Comparison of ENCODE assay signal across 12 cellular contexts in the genomic region with DNA sequence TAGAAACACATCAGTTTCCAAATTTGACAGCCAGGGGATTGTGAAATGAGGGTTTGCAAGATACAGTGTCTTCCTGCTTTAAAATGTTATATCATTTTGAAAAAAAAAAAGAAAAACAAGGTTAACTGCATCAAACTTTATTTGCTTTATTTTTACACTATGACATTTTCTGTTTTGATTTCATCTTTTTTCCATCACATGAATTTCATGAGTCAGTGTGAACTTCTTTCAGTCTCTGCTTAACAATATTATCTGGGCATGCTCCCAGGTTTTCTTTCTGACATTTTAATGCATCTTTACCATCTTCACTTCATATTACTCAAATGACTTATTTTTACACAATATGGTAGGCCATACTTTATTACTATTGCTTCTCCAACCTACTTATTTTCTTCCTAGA. TPM values are rescaled to one million over a fixed set of nuclear protein-coding genes. Genes with fewer than 3 reads are reported as not detected.
A peak's percentile ranks its signal among the peaks of the same experiment; 100 is the strongest.
DNase-seq lines count a peak whose midpoint lies in the region; ATAC-seq, FAIRE-seq and TF ChIP-seq lines count a peak whose summit lies in the region.
"Had no signal": no experiment of that assay in that cellular context is flagged by ENCODE, and none has a peak within 500 bp of the region (broad histone marks: within the 10 kb centered on the region; RNA-seq: fewer than 3 reads in every experiment).

No MANE protein-coding gene starts in this region.

- CTCF ChIA-PET in K562 (lab: Yijun Ruan, JAX; ENCODE audit: low intra/inter-chr PET ratio), result interaction anchor here (0.6 to 0.7 kb wide), 2 partner anchors 30 to 628 kb away, joined by 3 read pairs; no protein-coding TSS in a partner anchor

- intact Hi-C loops in K562 (cut with micrococcal nuclease), result no loop called here
- intact Hi-C loops in left lung (cut with DNase I), result no loop called here

- TF ChIP-seq EP300 in K562 (IDR thresholded peaks at IDR 0.05; ENCODE audit: low read length), result no peak
- TF ChIP-seq EP300 in gastroesophageal sphincter (IDR thresholded peaks at IDR 0.05), result no peak

- peak overlapping the region; percentile 93 for H3K4me3 ChIP-seq in ACC112 (ENCODE audit: low read depth, low read length)
- no peak overlapping the region for H3K4me3 ChIP-seq in GM23248
- no peak overlapping the region for H3K4me3 ChIP-seq in K562
- peak overlapping the region in 1 of 2 donors; percentile 90 for H3K4me3 ChIP-seq in left lung
- H3K4me3 ChIP-seq in gastroesophageal sphincter, result peak overlapping the region in 1 of 2 donors; percentile 86

- peaks cover 62% of the 10 kb centered on the region for H3K79me2 ChIP-seq in ACC112 (ENCODE audit: control insufficient read depth, insufficient read depth, low read length, unreplicated experiment)
- peaks cover 12% of the 10 kb centered on the region; the same call in 1 of the 2 replicates for H3K79me2 ChIP-seq in GM23248 (ENCODE audit: insufficient read depth)
- H3K79me2 ChIP-seq in K562 (ENCODE audit: control insufficient read depth, insufficient read depth, low read length), result peaks cover 31% of the 10 kb centered on the region

- no peak for TF ChIP-seq CTCF in K562 (IDR thresholded peaks at IDR 0.05 in 2 of 3, conservative IDR thresholded peaks at IDR 0.05 in 1 of 3; ENCODE audit: insufficient read depth in 2 of 3, low read depth in 1 of 3, low read length in 3 of 3)
- no peak for TF ChIP-seq CTCF in left lung (IDR thresholded peaks at IDR 0.05)
- TF ChIP-seq CTCF in gastroesophageal sphincter (IDR thresholded peaks at IDR 0.05), result no peak

- H3K4me2 ChIP-seq in GM23248 (ENCODE audit: unreplicated experiment) (no peak overlapping the region), K562 (ENCODE audit: insufficient read depth, low read length) (no peak overlapping the region)

- H4K20me1 ChIP-seq in GM23248 (ENCODE audit: insufficient read depth), result no peaks in the 10 kb centered on the region
- H4K20me1 ChIP-seq in K562 (replicated peaks; ENCODE audit: control insufficient read depth, insufficient read depth, low read length), result no peaks in the 10 kb centered on the region

- ATAC-seq in K562, result no peak
- no peak for ATAC-seq in left lung
- no peak for ATAC-seq in gastroesophageal sphincter

- peak overlapping the region; percentile 87 for H3K27ac ChIP-seq in ACC112 (ENCODE audit: low read depth, low read length)
- no peak overlapping the region for H3K27ac ChIP-seq in GM23248
- no peak overlapping the region for H3K27ac ChIP-seq in K562 (ENCODE audit: extremely low read depth, low read depth, low read length)
- peak overlapping the region; percentile 1 to 98 for H3K27ac ChIP-seq in left lung
- peak overlapping the region in 2 of 4 donors; percentile 98 to 99 for H3K27ac ChIP-seq in gastroesophageal sphincter

- H3F3A ChIP-seq in GM23248 (ENCODE audit: insufficient read depth), result peaks cover 21% of the 10 kb centered on the region

- H3K27me3 ChIP-seq in ACC112 (ENCODE audit: insufficient read depth, low read length) (no peaks in the 10 kb centered on the region), GM23248 (replicated peaks; ENCODE audit: insufficient read depth) (no peaks in the 10 kb centered on the region), K562 (ENCODE audit: control insufficient read depth in 2 of 2, insufficient read depth in 2 of 2, low read length in 2 of 2) (no peaks in the 10 kb centered on the region), left lung (no peaks in the 10 kb centered on the region), gastroesophageal sphincter (no peaks in the 10 kb centered on the region)

- BruUV-seq in K562 (replicated peaks; lab: Mats Ljungman, UMichigan), result no TSS peak

- in situ Hi-C loops in GM23248 (cut with MboI), result no loop called here
- in situ Hi-C loops in K562 (cut with MboI), result no loop called here

- FAIRE-seq in K562 (lab: Jason Lieb, UNC), result no peak
- FAIRE-seq: endometrium, RCC 7860 had no signal

- POLR2A ChIA-PET in K562 (lab: Yijun Ruan, JAX), result interaction anchor here (0.6 to 2.7 kb wide), 2 partner anchors 9 to 12 kb away, joined by 3 to 8 read pairs; no protein-coding TSS in a partner anchor

- no peaks in the 10 kb centered on the region for H3K9me2 ChIP-seq in GM23248 (ENCODE audit: insufficient read depth)

- no peak for TF ChIP-seq POLR2A in K562 (conservative IDR thresholded peaks at IDR 0.05)
- no peak for TF ChIP-seq POLR2A in gastroesophageal sphincter (IDR thresholded peaks at IDR 0.05)

- H3K9me3 ChIP-seq in GM23248 (ENCODE audit: low read depth) (no peaks in the 10 kb centered on the region), K562 (replicated peaks; ENCODE audit: control insufficient read depth, insufficient read depth, low read depth, low read length) (no peaks in the 10 kb centered on the region), left lung (no peaks in the 10 kb centered on the region), gastroesophageal sphincter (no peaks in the 10 kb centered on the region)

- H3K9ac ChIP-seq in GM23248 (no peak overlapping the region), K562 (ENCODE audit: insufficient read depth in 1 of 2, low read depth in 2 of 2, low read length in 2 of 2) (no peak overlapping the region)

- H2AFZ ChIP-seq in ACC112 (ENCODE audit: low read length, unreplicated experiment) (no peak overlapping the region), GM23248 (no peak overlapping the region), K562 (ENCODE audit: low read depth, low read length) (no peak overlapping the region)

- TF ChIP-seq RAD21 in K562 (CRISPR knock-in tag; conservative IDR thresholded peaks at IDR 0.05 in 1 of 2, IDR thresholded peaks at IDR 0.05 in 1 of 2), result no peak

- peak; percentile 51 for DNase-seq in GM23248
- no peak for DNase-seq in K562 (ENCODE audit: extremely low read depth in 1 of 4, low spot score in 3 of 4)
- DNase-seq in left lung, result no peak
- DNase-seq in NCI-H1694 (lab: John Stamatoyannopoulos, UW), result no peak
- DNase-seq in SW480 (ENCODE audit: low spot score), result no peak
- DNase-seq in GOT3 (lab: John Stamatoyannopoulos, UW), result no peak
- DNase-seq: stimulated activated CD4-positive, alpha-beta T cell treated with anti-CD3 and anti-CD28 coated beads, Interleukin-4, amount 100 ng/mL, for 4 hours had no signal

- H3K4me1 ChIP-seq in ACC112 (ENCODE audit: control insufficient read depth, insufficient read depth, low read length, unreplicated experiment), result peaks cover 60% of the 10 kb centered on the region
- peaks cover 36% of the 10 kb centered on the region for H3K4me1 ChIP-seq in GM23248 (ENCODE audit: insufficient read depth)
- H3K4me1 ChIP-seq in K562 (replicated peaks in 1 of 2; ENCODE audit: control insufficient read depth in 2 of 2, insufficient read depth in 2 of 2, low read length in 2 of 2), result peaks cover 17 to 18% of the 10 kb centered on the region in 2 experiments
- H3K4me1 ChIP-seq in left lung, result peaks cover 17 to 49% of the 10 kb centered on the region in 2 donors
- H3K4me1 ChIP-seq in gastroesophageal sphincter, result peaks cover 0 to 50% (median 4%) of the 10 kb centered on the region in 3 donors

- peaks cover 3% of the 10 kb centered on the region for H3K9me1 ChIP-seq in K562 (ENCODE audit: control insufficient read depth, insufficient read depth, low read length)

- H3K36me3 ChIP-seq in ACC112 (ENCODE audit: insufficient read depth, low read length) (peaks cover 8% of the 10 kb centered on the region; the same call in 1 of the 2 replicates), GM23248 (ENCODE audit: low read depth) (no peaks in the 10 kb centered on the region), K562 (ENCODE audit: control insufficient read depth, insufficient read depth, low read length) (peaks cover 2% of the 10 kb centered on the region; the same call in 2 of the 3 replicates), left lung (no peaks in the 10 kb centered on the region), gastroesophageal sphincter (peaks cover 0 to 3% of the 10 kb centered on the region in 2 donors)

RNA-seq across cellular contexts. Expression of a gene that starts 1.9 kb away (rescaled TPM):
- 6.1 and 10.2 TPM in 2 replicates for total RNA-seq in GM23248 (2014; rRNA removed; shearing (Covaris generic))
- polyA plus RNA-seq in GM23248 (2016; fragmentation: Nextera tagmentation; extraction: Ambion mirVana) (9.5 and 9.9 TPM in 2 replicates), K562 (2011; rRNA removed) (8.9 and 9.3 TPM in 2 replicates), K562 (2014; fragmentation: Illumina TruSeq; extraction: Trizol) (11.2 and 13.6 TPM in 2 replicates), K562 (2014; fragmentation: Nextera tagmentation; extraction: Ambion mirVana) (1 to 10 TPM; 5.8 to 7.0 TPM), K562 (2014; rRNA removed) (8.5 and 11.0 TPM in 2 replicates)
- 6.1 and 37.7 TPM in 2 replicates for total RNA-seq in K562 (2011; cell fraction: chromatin; rRNA removed; ENCODE audit: low replicate concordance)
- 4.8 and 5.7 TPM in 2 replicates for total RNA-seq in K562 (2011; cell fraction: nucleolus; rRNA removed)
- total RNA-seq in K562 (2011; cell fraction: nucleoplasm; rRNA removed), result 10.2 and 13.4 TPM in 2 replicates
- total RNA-seq in K562 (2014; rRNA removed) (6.7 and 10.6 TPM in 2 replicates), K562 (2014; rRNA removed; fragmentation: Illumina TruSeq; extraction: Trizol) (14.6 and 16.9 TPM in 2 replicates), K562 (2015; rRNA removed; fragmentation: Illumina TruSeq; extraction: Trizol) (9.3 and 12.7 TPM in 2 replicates), K562 (2021) (13.8 TPM in 2 replicates), left lung (10 to 100 TPM; 52.8 to 94.3 TPM), gastroesophageal sphincter (10 to 100 TPM; 18.1 to 31.4 (median 26.7) TPM)
- polyA plus RNA-seq in K562 (2011; cell fraction: cytosol; rRNA removed), result 4.6 and 7.1 TPM in 2 replicates
- polyA plus RNA-seq in K562 (2011; cell fraction: nucleus; rRNA removed), result 6.2 and 6.6 TPM in 2 replicates
- 10.0 and 22.1 TPM in 2 replicates for polyA plus RNA-seq in K562 (2012)
- 33.3 and 40.5 TPM in 2 replicates for polyA minus RNA-seq in K562 (2011; rRNA and poly(A)+ RNA removed)
- 10.1 and 10.2 TPM in 2 replicates for polyA minus RNA-seq in K562 (2011; cell fraction: cytosol; rRNA and poly(A)+ RNA removed)
- 6.5 and 10.6 TPM in 2 replicates for polyA minus RNA-seq in K562 (2011; cell fraction: nucleus; rRNA and poly(A)+ RNA removed)

RNA-seq across cellular contexts. Expression of a gene that starts 43.2 kb away (rescaled TPM):
- not detected in 2 replicates for total RNA-seq in GM23248 (2014; rRNA removed; shearing (Covaris generic))
- 0.13 TPM in 1 of 2 replicates, not detected in the other for polyA plus RNA-seq in GM23248 (2016; fragmentation: Nextera tagmentation; extraction: Ambion mirVana)
- not detected in 2 replicates for total RNA-seq in K562 (2011; cell fraction: chromatin; rRNA removed; ENCODE audit: low replicate concordance)
- not detected in 2 replicates for total RNA-seq in K562 (2011; cell fraction: nucleolus; rRNA removed)
- not detected in 2 replicates for total RNA-seq in K562 (2011; cell fraction: nucleoplasm; rRNA removed)
- total RNA-seq in K562 (2014; rRNA removed), result not detected in 2 replicates
- not detected in 2 replicates for total RNA-seq in K562 (2014; rRNA removed; fragmentation: Illumina TruSeq; extraction: Trizol)
- total RNA-seq in K562 (2015; rRNA removed; fragmentation: Illumina TruSeq; extraction: Trizol), result not detected in 2 replicates
- total RNA-seq in K562 (2021), result 0.07 TPM in 1 of 2 replicates, not detected in the other
- 0.03 and 0.07 TPM in 2 replicates for polyA plus RNA-seq in K562 (2011; rRNA removed)
- 0.03 and 0.36 TPM in 2 replicates for polyA plus RNA-seq in K562 (2011; cell fraction: cytosol; rRNA removed)
- 0.04 and 0.31 TPM in 2 replicates for polyA plus RNA-seq in K562 (2011; cell fraction: nucleus; rRNA removed)
- 0.05 TPM in 1 of 2 replicates, not detected in the other for polyA plus RNA-seq in K562 (2012)
- 0.04 and 0.12 TPM in 2 replicates for polyA plus RNA-seq in K562 (2014; fragmentation: Illumina TruSeq; extraction: Trizol)
- under 1 TPM in 1 of 2 experiments, not detected in 1; 0.03 TPM for polyA plus RNA-seq in K562 (2014; fragmentation: Nextera tagmentation; extraction: Ambion mirVana)
- polyA plus RNA-seq in K562 (2014; rRNA removed), result 0.07 TPM in 1 of 2 replicates, not detected in the other
- polyA minus RNA-seq in K562 (2011; rRNA and poly(A)+ RNA removed), result not detected in 2 replicates
- 0.29 TPM in 1 of 2 replicates, not detected in the other for polyA minus RNA-seq in K562 (2011; cell fraction: cytosol; rRNA and poly(A)+ RNA removed)
- not detected in 2 replicates for polyA minus RNA-seq in K562 (2011; cell fraction: nucleus; rRNA and poly(A)+ RNA removed)
- 1 to 10 TPM; 1.4 to 3.6 TPM for total RNA-seq in left lung
- 1 to 10 TPM; 1.1 to 2.3 (median 2.1) TPM for total RNA-seq in gastroesophageal sphincter
- total RNA-seq: activated CD8-positive, alpha-beta memory T cell treated with anti-CD3 and anti-CD28 coated beads for 36 hours had no signal

Comparison
In these comparisons a context has a peak if more than half of its experiments do, and no peak if none do; other contexts are left out.
1. H3K27ac ChIP-seq: peak in ACC112 (single experiment) and left lung (2 of 2); none in GM23248 (single experiment) and K562 (single experiment).